14 cellular contexts compared by ENCODE assay signal in the genomic region with DNA sequence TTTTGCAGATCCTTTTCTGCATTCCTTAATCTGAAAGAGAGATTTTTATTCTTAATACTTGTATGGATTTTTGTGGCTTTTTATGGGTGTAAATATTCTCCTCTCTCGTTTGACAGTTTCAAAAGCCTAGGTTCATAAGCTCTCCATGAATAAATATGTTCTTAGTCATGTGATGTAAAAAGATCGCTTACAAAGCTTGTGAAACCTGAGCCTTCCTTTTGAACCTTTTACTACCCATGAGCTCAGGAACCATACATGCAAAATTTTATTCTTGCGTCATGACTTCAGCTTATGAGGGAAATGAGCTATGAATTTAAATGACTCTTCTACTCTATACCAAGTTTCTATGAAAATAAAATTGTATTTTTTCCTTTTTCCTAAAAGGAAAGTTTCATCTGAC.
DNase-seq lines count a peak whose midpoint lies in the region; TF ChIP-seq lines count a peak whose summit lies in the region.
"Had no signal": no experiment of that assay in that cellular context is flagged by ENCODE, and none has a peak within 500 bp of the region (broad histone marks: within the 10 kb centered on the region; RNA-seq: fewer than 3 reads in every experiment).

No MANE protein-coding gene starts in this region.

- peaks cover 42% of the 10 kb centered on the region for H3K4me1 ChIP-seq in A673 (ENCODE audit: insufficient read depth, low read length, poor library complexity, severe bottlenecking)

- DNase-seq in A673 (ENCODE audit: low spot score): peak; percentile 79
- peak; percentile 10 for DNase-seq in HFF-Myc (ENCODE audit: extremely low read depth, low read depth)
- DNase-seq in NCI-H2107 treated with DMSO at 0.1 percent for 48 hours (lab: John Stamatoyannopoulos, UW; ENCODE audit: unreplicated experiment): peak; percentile 69
- DNase-seq in amniotic epithelial cell (ENCODE audit: low read depth): peak; percentile 61
- no peak for DNase-seq in head of caudate nucleus
- DNase-seq in COLO668 (lab: John Stamatoyannopoulos, UW; ENCODE audit: unreplicated experiment): no peak
- DNase-seq in foreskin melanocyte: no peak
- DNase-seq in D341Med (ENCODE audit: low spot score): no peak
- DNase-seq: activated CD4-positive, alpha-beta T cell treated with anti-CD3 and anti-CD28 coated beads, Interleukin-2, amount 50 U/mL, for 48 hours; activated naive CD8-positive, alpha-beta T cell treated with anti-CD3 and anti-CD28 coated beads for 36 hours; AML-193; effector memory CD4-positive, alpha-beta T cell had no signal

- no TSS peak for BruUV-seq in A673 (replicated peaks; lab: Mats Ljungman, UMichigan)

- no peak for TF ChIP-seq CTCF in A673 (conservative IDR thresholded peaks at IDR 0.05; ENCODE audit: low read depth, low read length)
- TF ChIP-seq CTCF in HFF-Myc (IDR thresholded peaks at IDR 0.05; ENCODE audit: low read depth, low read length, missing control alignments): no peak

- peaks cover 35% of the 10 kb centered on the region for H3K27me3 ChIP-seq in A673 (replicated peaks; ENCODE audit: insufficient read depth, low read depth, low read length, poor library complexity)
- H3K27me3 ChIP-seq: neutrophil, SJCRH30 had no signal

- POLR2A ChIA-PET in A673 (lab: Charles Lee; ENCODE audit: low non-redundant PET): interaction anchor here (0.6 kb wide), 1 partner anchor 643 kb away, joined by 3 read pairs; no protein-coding TSS in a partner anchor

- no peak overlapping the region for H3K4me3 ChIP-seq in A673 (ENCODE audit: low read depth, low read length, poor library complexity, severe bottlenecking)
- no peak overlapping the region for H3K4me3 ChIP-seq in HFF-Myc (replicated peaks; ENCODE audit: low read depth, low read length)
- H3K4me3 ChIP-seq: SJCRH30 had no signal

- intact Hi-C loops in A673 (cut with micrococcal nuclease; ENCODE audit: unreplicated experiment) (no loop called here), head of caudate nucleus (cut with DNase I) (no loop called here)

- no peak overlapping the region for H3K27ac ChIP-seq in A673 (ENCODE audit: low read depth, low read length, poor library complexity, severe bottlenecking)
- H3K27ac ChIP-seq: neutrophil, SJCRH30 had no signal

- no peaks in the 10 kb centered on the region for H3K36me3 ChIP-seq in A673 (ENCODE audit: insufficient read depth, low read length, poor library complexity, severe bottlenecking)
- H3K36me3 ChIP-seq: neutrophil, SJCRH30 had no signal

- H3K9me3 ChIP-seq in A673 (ENCODE audit: low read depth, low read length, poor library complexity, severe bottlenecking): no peaks in the 10 kb centered on the region
- H3K9me3 ChIP-seq: neutrophil, SJCRH30 had no signal

- CTCF ChIA-PET in A673 (lab: Charles Lee): interaction anchor here (0.6 kb wide), 1 partner anchor 22 kb away, joined by 3 read pairs; no protein-coding TSS in a partner anchor

Comparison
In these comparisons a context has a peak if more than half of its experiments do, and no peak if none do; other contexts are left out.
1. DNase-seq: peak in A673 (single experiment), HFF-Myc (single experiment), NCI-H2107 treated with DMSO at 0.1 percent for 48 hours (single experiment) and amniotic epithelial cell (single experiment); none in head of caudate nucleus (0 of 42), COLO668 (single experiment), foreskin melanocyte (single experiment) and D341Med (single experiment).